Comparison of ENCODE assay signal across 1 cellular context in genomic region chr11:121376135-121376534, GRCh38.
TF ChIP-seq lines count a peak whose summit lies in the region.

No MANE protein-coding gene starts in this region.

TF ChIP-seq in H1, 55 proteins besides CTCF, POLR2A, EP300 and RAD21 (continued from another document):
- no peak for TF ChIP-seq MAFK (IDR thresholded peaks at IDR 0.05; ENCODE audit: low read depth, low read length)
- TF ChIP-seq CREB1 (IDR thresholded peaks at IDR 0.05), result no peak
- TF ChIP-seq KDM4A (IDR thresholded peaks at IDR 0.05; ENCODE audit: low read depth, low read length, severe bottlenecking), result no peak
- TF ChIP-seq, protein P1, sequence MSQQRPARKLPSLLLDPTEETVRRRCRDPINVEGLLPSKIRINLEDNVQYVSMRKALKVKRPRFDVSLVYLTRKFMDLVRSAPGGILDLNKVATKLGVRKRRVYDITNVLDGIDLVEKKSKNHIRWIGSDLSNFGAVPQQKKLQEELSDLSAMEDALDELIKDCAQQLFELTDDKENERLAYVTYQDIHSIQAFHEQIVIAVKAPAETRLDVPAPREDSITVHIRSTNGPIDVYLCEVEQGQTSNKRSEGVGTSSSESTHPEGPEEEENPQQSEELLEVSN (IDR thresholded peaks at IDR 0.05), result no peak
- no peak for TF ChIP-seq TBP (IDR thresholded peaks at IDR 0.05; ENCODE audit: low read depth, low read length)
- TF ChIP-seq GABPA (IDR thresholded peaks at IDR 0.05; ENCODE audit: borderline replicate concordance, insufficient read depth, low read length), result no peak
- no peak for TF ChIP-seq CTBP2 (IDR thresholded peaks at IDR 0.05; ENCODE audit: borderline replicate concordance, insufficient read depth, insufficient read length, low read length)
- TF ChIP-seq TAF7 (optimal IDR thresholded peaks at IDR 0.05; ENCODE audit: borderline replicate concordance, low read depth, low read length), result no peak
- TF ChIP-seq KDM5A (IDR thresholded peaks at IDR 0.05; ENCODE audit: low read length), result no peak
